In the genomic region with DNA sequence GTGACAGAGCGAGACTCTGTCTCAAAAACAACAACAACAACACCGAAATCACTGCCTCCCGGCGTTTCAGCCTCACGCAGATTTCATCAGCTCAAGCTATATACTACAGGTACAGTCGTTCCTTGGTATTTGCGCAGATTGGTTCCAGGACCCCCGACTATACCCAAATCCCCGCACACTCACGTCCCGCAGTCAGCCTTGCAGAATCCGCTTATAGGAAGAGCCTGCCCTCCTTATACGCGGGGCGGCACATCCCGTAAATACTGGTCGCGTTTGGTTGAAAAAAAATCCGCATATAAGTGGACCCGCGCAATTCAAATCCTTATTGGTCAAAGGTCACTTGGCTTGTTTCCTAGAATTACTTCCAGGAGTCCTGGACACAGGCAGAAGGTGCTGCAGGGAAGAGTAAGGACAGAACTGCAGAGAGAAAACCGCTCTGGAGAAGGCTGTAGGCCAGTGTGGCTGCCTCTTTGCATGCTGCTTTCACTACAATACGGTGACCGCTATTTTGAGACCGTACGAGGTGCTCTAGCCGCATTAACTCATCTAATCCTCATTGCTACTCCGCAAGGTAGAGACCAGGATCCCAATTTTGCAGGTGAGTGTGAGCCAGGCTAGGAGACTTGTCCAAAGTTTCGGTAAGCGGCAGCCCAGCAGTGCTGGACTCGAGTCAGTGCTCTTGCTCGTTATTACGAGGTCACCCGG, we compare ENCODE assay signal across 7 cellular contexts. TPM values are rescaled to one million over a fixed set of nuclear protein-coding genes. Genes with fewer than 3 reads are reported as not detected.
A peak's percentile ranks its signal among the peaks of the same experiment; 100 is the strongest.
DNase-seq lines count a peak whose midpoint lies in the region; ATAC-seq, FAIRE-seq and TF ChIP-seq lines count a peak whose summit lies in the region.
"Had no signal": no experiment of that assay in that cellular context is flagged by ENCODE, and none has a peak within 500 bp of the region (broad histone marks: within the 10 kb centered on the region; RNA-seq: fewer than 3 reads in every experiment).

No MANE protein-coding gene starts in this region.

- peak overlapping the region; percentile 99 for H3K4me2 ChIP-seq in K562 (ENCODE audit: insufficient read depth, low read length)

- FAIRE-seq in K562 (lab: Jason Lieb, UNC): peak; percentile 61
- FAIRE-seq: A204.1 had no signal

- no peaks in the 10 kb centered on the region for H3K27me3 Mint-ChIP-seq in natural killer cell treated with Interleukin-12 subunit alpha and Interleukin-12 subunit beta and Interleukin-15 and Interleukin-18, amount 100 ng/mL, for 72 hours

- H3K27ac Mint-ChIP-seq in natural killer cell treated with Interleukin-12 subunit alpha and Interleukin-12 subunit beta and Interleukin-15 and Interleukin-18, amount 100 ng/mL, for 72 hours: peak overlapping the region; percentile 28 to 60

- peak overlapping the region; percentile 87 for H3K4me3 Mint-ChIP-seq in natural killer cell treated with Interleukin-12 subunit alpha and Interleukin-12 subunit beta and Interleukin-15 and Interleukin-18, amount 100 ng/mL, for 72 hours

- H3K9me3 Mint-ChIP-seq in natural killer cell treated with Interleukin-12 subunit alpha and Interleukin-12 subunit beta and Interleukin-15 and Interleukin-18, amount 100 ng/mL, for 72 hours: no peaks in the 10 kb centered on the region

- CTCF ChIA-PET in K562 (lab: Yijun Ruan, JAX; ENCODE audit: low intra/inter-chr PET ratio): interaction anchor here (1.3 kb wide), 1 partner anchor 38 kb away, joined by 4 read pairs; a partner anchor contains a TSS

- H3K79me2 ChIP-seq in K562 (ENCODE audit: control insufficient read depth, insufficient read depth, low read length): peaks cover 56% of the 10 kb centered on the region

- H3K9me3 ChIP-seq in K562 (replicated peaks; ENCODE audit: control insufficient read depth, insufficient read depth, low read depth, low read length): no peaks in the 10 kb centered on the region

- TF ChIP-seq CTCF in K562 (IDR thresholded peaks at IDR 0.05 in 2 of 3, conservative IDR thresholded peaks at IDR 0.05 in 1 of 3; ENCODE audit: insufficient read depth in 2 of 3, low read depth in 1 of 3, low read length in 3 of 3): no peak

- H3K4me3 ChIP-seq in K562: peak overlapping the region; percentile 80

- no peaks in the 10 kb centered on the region for H3K36me3 Mint-ChIP-seq in natural killer cell treated with Interleukin-12 subunit alpha and Interleukin-12 subunit beta and Interleukin-15 and Interleukin-18, amount 100 ng/mL, for 72 hours

- no peak for TF ChIP-seq POLR2A in K562 (conservative IDR thresholded peaks at IDR 0.05)

- intact Hi-C loops in K562 (cut with micrococcal nuclease): no loop called here

- no peaks in the 10 kb centered on the region; the same call in 1 of the 2 replicates for H4K20me1 ChIP-seq in K562 (replicated peaks; ENCODE audit: control insufficient read depth, insufficient read depth, low read length)

- TF ChIP-seq EP300 in K562 (IDR thresholded peaks at IDR 0.05; ENCODE audit: low read length): no peak

- peaks cover 12 to 18% of the 10 kb centered on the region in 2 experiments; a peak in 4 of 5 replicates for H3K4me1 ChIP-seq in K562 (replicated peaks in 1 of 2; ENCODE audit: control insufficient read depth in 2 of 2, insufficient read depth in 2 of 2, low read length in 2 of 2)

- H3K36me3 ChIP-seq in K562 (ENCODE audit: control insufficient read depth, insufficient read depth, low read length): peaks cover 42% of the 10 kb centered on the region

- DNase-seq in DMS 273 (lab: John Stamatoyannopoulos, UW; ENCODE audit: unreplicated experiment) (peak; percentile 40), DMS 273 treated with DMSO at 0.1 percent for 48 hours (lab: John Stamatoyannopoulos, UW) (no peak), K562 (ENCODE audit: extremely low read depth in 1 of 4, low spot score in 3 of 4) (peak in 1 of 4 experiments; percentile 16), cerebellar nuclear complex (lab: John Stamatoyannopoulos, UW) (no peak), NOMO-1 treated with DMSO at 0.1 percent for 48 hours (lab: John Stamatoyannopoulos, UW; ENCODE audit: unreplicated experiment) (no peak)
- no peak for DNase-seq in natural killer cell treated with Interleukin-12 subunit alpha and Interleukin-12 subunit beta and Interleukin-15 and Interleukin-18, amount 100 ng/mL, for 72 hours (ENCODE audit: low spot score)

- peak overlapping the region; percentile 86 for H3K27ac ChIP-seq in K562 (ENCODE audit: extremely low read depth, low read depth, low read length)

- no peaks in the 10 kb centered on the region for H3K9me1 ChIP-seq in K562 (ENCODE audit: control insufficient read depth, insufficient read depth, low read length)

- H2AFZ ChIP-seq in K562 (ENCODE audit: low read depth, low read length): peak overlapping the region; percentile 96

- H3K9ac ChIP-seq in K562 (ENCODE audit: insufficient read depth in 1 of 2, low read depth in 2 of 2, low read length in 2 of 2): peak overlapping the region; percentile 95 to 99

- POLR2A ChIA-PET in K562 (lab: Yijun Ruan, JAX): no interaction called here

- peaks cover 17 to 25% of the 10 kb centered on the region in 2 donors for H3K4me1 Mint-ChIP-seq in natural killer cell treated with Interleukin-12 subunit alpha and Interleukin-12 subunit beta and Interleukin-15 and Interleukin-18, amount 100 ng/mL, for 72 hours (ENCODE audit: low read depth in 2 of 2)

- 3% methylated on average over 34 of the region's 34 CpGs for WGBS in K562 (ENCODE audit: insufficient coverage, low coverage, missing lambda C conversion rate)

- no peak for TF ChIP-seq RAD21 in K562 (CRISPR knock-in tag; conservative IDR thresholded peaks at IDR 0.05 in 1 of 2, IDR thresholded peaks at IDR 0.05 in 1 of 2)

- peak; percentile 11 for ATAC-seq in K562
- no peak for ATAC-seq in natural killer cell treated with Interleukin-12 subunit alpha and Interleukin-12 subunit beta and Interleukin-15 and Interleukin-18, amount 100 ng/mL, for 72 hours

- in situ Hi-C loops in K562 (cut with MboI): no loop called here

- no peaks in the 10 kb centered on the region for H3K27me3 ChIP-seq in K562 (ENCODE audit: control insufficient read depth in 2 of 2, insufficient read depth in 2 of 2, low read length in 2 of 2)

- TSS peak; percentile 62 for BruUV-seq in K562 (replicated peaks; lab: Mats Ljungman, UMichigan)

RNA-seq across cellular contexts. Expression of a gene that starts 0.7 kb away (rescaled TPM):
- 39.9 and 62.7 TPM in 2 replicates for total RNA-seq in K562 (2011; cell fraction: chromatin; rRNA removed; ENCODE audit: low replicate concordance)
- 38.2 and 39.7 TPM in 2 replicates for total RNA-seq in K562 (2011; cell fraction: nucleolus; rRNA removed)
- total RNA-seq in K562 (2011; cell fraction: nucleoplasm; rRNA removed): 52.5 and 65.8 TPM in 2 replicates
- total RNA-seq in K562 (2014; rRNA removed): 355 and 382 TPM in 2 replicates
- total RNA-seq in K562 (2014; rRNA removed; fragmentation: Illumina TruSeq; extraction: Trizol): 234 and 245 TPM in 2 replicates
- 215 and 235 TPM in 2 replicates for total RNA-seq in K562 (2015; rRNA removed; fragmentation: Illumina TruSeq; extraction: Trizol)
- 238 and 260 TPM in 2 replicates for total RNA-seq in K562 (2021)
- polyA plus RNA-seq in K562 (2011; rRNA removed): 246 and 317 TPM in 2 replicates
- polyA plus RNA-seq in K562 (2011; cell fraction: cytosol; rRNA removed): 350 and 532 TPM in 2 replicates
- 78.8 and 89.0 TPM in 2 replicates for polyA plus RNA-seq in K562 (2011; cell fraction: nucleus; rRNA removed)
- polyA plus RNA-seq in K562 (2012): 168 and 302 TPM in 2 replicates
- polyA plus RNA-seq in K562 (2014; fragmentation: Illumina TruSeq; extraction: Trizol): 143 and 182 TPM in 2 replicates
- polyA plus RNA-seq in K562 (2014; fragmentation: Nextera tagmentation; extraction: Ambion mirVana): 100 to 1,000 TPM; 123 to 240 TPM
- 481 and 558 TPM in 2 replicates for polyA plus RNA-seq in K562 (2014; rRNA removed)
- polyA minus RNA-seq in K562 (2011; rRNA and poly(A)+ RNA removed): 77.6 and 92.4 TPM in 2 replicates
- polyA minus RNA-seq in K562 (2011; cell fraction: cytosol; rRNA and poly(A)+ RNA removed): 86.8 and 89.9 TPM in 2 replicates
- 16.8 and 23.7 TPM in 2 replicates for polyA minus RNA-seq in K562 (2011; cell fraction: nucleus; rRNA and poly(A)+ RNA removed)
- 100 to 1,000 TPM; 101 to 102 TPM for total RNA-seq in natural killer cell treated with Interleukin-12 subunit alpha and Interleukin-12 subunit beta and Interleukin-15 and Interleukin-18, amount 100 ng/mL, for 72 hours

RNA-seq across cellular contexts. Expression of a gene that starts 37.9 kb away (rescaled TPM):
- 119 and 132 TPM in 2 replicates for total RNA-seq in K562 (2011; cell fraction: chromatin; rRNA removed; ENCODE audit: low replicate concordance)
- 81.9 and 104 TPM in 2 replicates for total RNA-seq in K562 (2011; cell fraction: nucleolus; rRNA removed)
- total RNA-seq in K562 (2011; cell fraction: nucleoplasm; rRNA removed): 134 and 172 TPM in 2 replicates
- total RNA-seq in K562 (2014; rRNA removed): 66.2 and 91.7 TPM in 2 replicates
- total RNA-seq in K562 (2014; rRNA removed; fragmentation: Illumina TruSeq; extraction: Trizol): 31.0 and 34.6 TPM in 2 replicates
- total RNA-seq in K562 (2015; rRNA removed; fragmentation: Illumina TruSeq; extraction: Trizol): 25.5 and 26.3 TPM in 2 replicates
- 65.6 and 68.1 TPM in 2 replicates for total RNA-seq in K562 (2021)
- polyA plus RNA-seq in K562 (2011; rRNA removed): 51.3 and 53.2 TPM in 2 replicates
- 45.2 and 62.5 TPM in 2 replicates for polyA plus RNA-seq in K562 (2011; cell fraction: cytosol; rRNA removed)
- 77.7 and 83.6 TPM in 2 replicates for polyA plus RNA-seq in K562 (2011; cell fraction: nucleus; rRNA removed)
- 29.3 and 42.1 TPM in 2 replicates for polyA plus RNA-seq in K562 (2012)
- polyA plus RNA-seq in K562 (2014; fragmentation: Illumina TruSeq; extraction: Trizol): 29.0 and 34.0 TPM in 2 replicates
- 10 to 100 TPM; 10.7 to 11.0 TPM for polyA plus RNA-seq in K562 (2014; fragmentation: Nextera tagmentation; extraction: Ambion mirVana)
- 47.9 and 58.8 TPM in 2 replicates for polyA plus RNA-seq in K562 (2014; rRNA removed)
- 44.9 and 47.1 TPM in 2 replicates for polyA minus RNA-seq in K562 (2011; rRNA and poly(A)+ RNA removed)
- polyA minus RNA-seq in K562 (2011; cell fraction: cytosol; rRNA and poly(A)+ RNA removed): 22.3 and 28.6 TPM in 2 replicates
- polyA minus RNA-seq in K562 (2011; cell fraction: nucleus; rRNA and poly(A)+ RNA removed): 43.6 and 61.6 TPM in 2 replicates
- total RNA-seq in natural killer cell treated with Interleukin-12 subunit alpha and Interleukin-12 subunit beta and Interleukin-15 and Interleukin-18, amount 100 ng/mL, for 72 hours: 10 to 100 TPM; 53.8 to 87.1 TPM

RNA-seq across cellular contexts. Expression of a gene that starts 38.2 kb away (rescaled TPM):
- 61.3 and 143 TPM in 2 replicates for total RNA-seq in K562 (2011; cell fraction: chromatin; rRNA removed; ENCODE audit: low replicate concordance)
- total RNA-seq in K562 (2011; cell fraction: nucleolus; rRNA removed): 97.4 and 101 TPM in 2 replicates
- 85.9 and 96.5 TPM in 2 replicates for total RNA-seq in K562 (2011; cell fraction: nucleoplasm; rRNA removed)
- total RNA-seq in K562 (2014; rRNA removed): 31.3 and 40.7 TPM in 2 replicates
- total RNA-seq in K562 (2014; rRNA removed; fragmentation: Illumina TruSeq; extraction: Trizol): 38.2 and 42.1 TPM in 2 replicates
- 39.9 and 41.7 TPM in 2 replicates for total RNA-seq in K562 (2015; rRNA removed; fragmentation: Illumina TruSeq; extraction: Trizol)
- total RNA-seq in K562 (2021): 35.7 and 35.9 TPM in 2 replicates
- 57.4 and 63.3 TPM in 2 replicates for polyA plus RNA-seq in K562 (2011; rRNA removed)
- 80.9 and 118 TPM in 2 replicates for polyA plus RNA-seq in K562 (2011; cell fraction: cytosol; rRNA removed)
- 62.7 and 98.7 TPM in 2 replicates for polyA plus RNA-seq in K562 (2011; cell fraction: nucleus; rRNA removed)
- polyA plus RNA-seq in K562 (2012): 17.5 and 29.5 TPM in 2 replicates
- 46.6 and 58.6 TPM in 2 replicates for polyA plus RNA-seq in K562 (2014; fragmentation: Illumina TruSeq; extraction: Trizol)
- polyA plus RNA-seq in K562 (2014; fragmentation: Nextera tagmentation; extraction: Ambion mirVana): 10 to 100 TPM; 17.6 to 20.4 TPM
- 36.3 and 43.2 TPM in 2 replicates for polyA plus RNA-seq in K562 (2014; rRNA removed)
- 78.2 and 79.2 TPM in 2 replicates for polyA minus RNA-seq in K562 (2011; rRNA and poly(A)+ RNA removed)
- polyA minus RNA-seq in K562 (2011; cell fraction: cytosol; rRNA and poly(A)+ RNA removed): 41.2 and 58.2 TPM in 2 replicates
- polyA minus RNA-seq in K562 (2011; cell fraction: nucleus; rRNA and poly(A)+ RNA removed): 39.6 and 57.3 TPM in 2 replicates
- total RNA-seq in natural killer cell treated with Interleukin-12 subunit alpha and Interleukin-12 subunit beta and Interleukin-15 and Interleukin-18, amount 100 ng/mL, for 72 hours: 10 to 100 TPM; 19.2 to 34.9 TPM

RNA-seq across cellular contexts. Expression of a gene that starts 45.7 kb away (rescaled TPM):
- total RNA-seq in K562 (2011; cell fraction: chromatin; rRNA removed; ENCODE audit: low replicate concordance): 21.7 and 43.5 TPM in 2 replicates
- total RNA-seq in K562 (2011; cell fraction: nucleolus; rRNA removed): 14.5 and 17.8 TPM in 2 replicates
- 31.3 and 36.0 TPM in 2 replicates for total RNA-seq in K562 (2011; cell fraction: nucleoplasm; rRNA removed)
- total RNA-seq in K562 (2014; rRNA removed): 11.5 and 14.0 TPM in 2 replicates
- 22.5 and 26.7 TPM in 2 replicates for total RNA-seq in K562 (2014; rRNA removed; fragmentation: Illumina TruSeq; extraction: Trizol)
- 22.2 and 25.8 TPM in 2 replicates for total RNA-seq in K562 (2015; rRNA removed; fragmentation: Illumina TruSeq; extraction: Trizol)
- total RNA-seq in K562 (2021): 16.5 and 17.9 TPM in 2 replicates
- polyA plus RNA-seq in K562 (2011; rRNA removed): 12.5 and 14.9 TPM in 2 replicates
- 5.0 and 7.9 TPM in 2 replicates for polyA plus RNA-seq in K562 (2011; cell fraction: cytosol; rRNA removed)
- polyA plus RNA-seq in K562 (2011; cell fraction: nucleus; rRNA removed): 9.6 and 10.8 TPM in 2 replicates
- 11.2 and 13.3 TPM in 2 replicates for polyA plus RNA-seq in K562 (2012)
- polyA plus RNA-seq in K562 (2014; fragmentation: Illumina TruSeq; extraction: Trizol): 15.0 and 19.1 TPM in 2 replicates
- 10 to 100 TPM in 1 of 2 experiments, 1 to 10 TPM in 1; 7.0 to 10.3 TPM for polyA plus RNA-seq in K562 (2014; fragmentation: Nextera tagmentation; extraction: Ambion mirVana)
- polyA plus RNA-seq in K562 (2014; rRNA removed): 15.2 and 16.7 TPM in 2 replicates
- polyA minus RNA-seq in K562 (2011; rRNA and poly(A)+ RNA removed): 25.6 and 28.5 TPM in 2 replicates
- polyA minus RNA-seq in K562 (2011; cell fraction: cytosol; rRNA and poly(A)+ RNA removed): 8.1 and 11.6 TPM in 2 replicates
- polyA minus RNA-seq in K562 (2011; cell fraction: nucleus; rRNA and poly(A)+ RNA removed): 12.4 and 21.4 TPM in 2 replicates
- 10 to 100 TPM; 20.6 to 28.4 TPM for total RNA-seq in natural killer cell treated with Interleukin-12 subunit alpha and Interleukin-12 subunit beta and Interleukin-15 and Interleukin-18, amount 100 ng/mL, for 72 hours

RNA-seq across cellular contexts. Expression of a gene that starts 45.9 kb away (rescaled TPM):
- total RNA-seq in K562 (2011; cell fraction: chromatin; rRNA removed; ENCODE audit: low replicate concordance): 79.4 and 112 TPM in 2 replicates
- 39.1 and 44.0 TPM in 2 replicates for total RNA-seq in K562 (2011; cell fraction: nucleolus; rRNA removed)
- 59.5 and 102 TPM in 2 replicates for total RNA-seq in K562 (2011; cell fraction: nucleoplasm; rRNA removed)
- 35.2 and 35.8 TPM in 2 replicates for total RNA-seq in K562 (2014; rRNA removed)
- 75.9 and 84.3 TPM in 2 replicates for total RNA-seq in K562 (2014; rRNA removed; fragmentation: Illumina TruSeq; extraction: Trizol)
- 60.7 and 65.6 TPM in 2 replicates for total RNA-seq in K562 (2015; rRNA removed; fragmentation: Illumina TruSeq; extraction: Trizol)
- 78.2 and 81.1 TPM in 2 replicates for total RNA-seq in K562 (2021)
- polyA plus RNA-seq in K562 (2011; rRNA removed): 109 and 149 TPM in 2 replicates
- polyA plus RNA-seq in K562 (2011; cell fraction: cytosol; rRNA removed): 37.7 and 64.4 TPM in 2 replicates
- 66.1 and 70.0 TPM in 2 replicates for polyA plus RNA-seq in K562 (2011; cell fraction: nucleus; rRNA removed)
- polyA plus RNA-seq in K562 (2012): 66.7 and 90.6 TPM in 2 replicates
- polyA plus RNA-seq in K562 (2014; fragmentation: Illumina TruSeq; extraction: Trizol): 88.7 and 97.0 TPM in 2 replicates
- polyA plus RNA-seq in K562 (2014; fragmentation: Nextera tagmentation; extraction: Ambion mirVana): 100 to 1,000 TPM in 1 of 2 experiments, 10 to 100 TPM in 1; 45.2 to 123 TPM
- polyA plus RNA-seq in K562 (2014; rRNA removed): 58.9 and 68.4 TPM in 2 replicates
- polyA minus RNA-seq in K562 (2011; rRNA and poly(A)+ RNA removed): 165 and 206 TPM in 2 replicates
- 28.9 and 32.8 TPM in 2 replicates for polyA minus RNA-seq in K562 (2011; cell fraction: cytosol; rRNA and poly(A)+ RNA removed)
- polyA minus RNA-seq in K562 (2011; cell fraction: nucleus; rRNA and poly(A)+ RNA removed): 16.7 and 30.1 TPM in 2 replicates
- total RNA-seq in natural killer cell treated with Interleukin-12 subunit alpha and Interleukin-12 subunit beta and Interleukin-15 and Interleukin-18, amount 100 ng/mL, for 72 hours: 100 to 1,000 TPM in 1 of 2 donors, 10 to 100 TPM in 1; 95.0 to 107 TPM
